1 cellular context compared by ENCODE assay signal in the genomic region with DNA sequence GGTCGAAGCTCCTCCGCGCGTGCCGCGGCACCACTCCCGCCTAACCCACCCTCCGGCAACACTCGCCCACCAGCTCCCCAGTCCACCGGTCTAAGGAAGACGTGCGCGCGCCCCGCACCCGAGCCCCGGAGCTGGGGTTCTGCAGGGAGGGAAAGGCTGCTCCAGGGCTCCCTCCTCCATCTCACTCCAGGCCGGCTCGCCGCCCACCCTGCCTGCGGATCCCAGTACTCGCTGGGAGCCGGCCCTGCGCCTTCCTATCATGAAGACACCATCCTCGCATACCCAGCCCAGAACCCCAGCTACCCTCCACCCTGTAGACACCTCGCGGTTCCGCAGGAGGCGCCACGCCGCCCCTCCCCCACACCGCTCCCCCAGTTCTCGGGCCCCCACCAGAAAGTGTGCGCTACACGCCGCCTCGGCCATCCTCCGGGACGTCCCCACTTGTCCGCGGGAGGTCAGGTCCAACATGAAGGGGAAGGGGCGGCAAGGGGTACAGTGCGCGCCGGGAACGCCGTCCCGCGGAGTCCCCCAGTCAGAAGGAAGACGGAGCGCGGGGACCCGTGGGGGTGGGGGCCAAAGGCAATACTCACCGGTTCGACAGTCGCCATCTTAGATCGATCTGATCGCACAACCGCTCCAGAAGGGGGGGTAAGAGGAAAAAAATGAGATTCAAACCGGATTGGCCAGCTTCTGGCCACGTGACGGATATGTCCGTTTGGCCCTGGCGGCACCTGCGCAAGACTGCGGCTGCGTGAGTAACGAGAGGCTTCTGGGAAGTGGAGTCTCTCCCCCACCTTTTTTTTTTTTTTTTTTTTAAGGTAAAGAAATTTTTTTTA.
TF ChIP-seq lines count a peak whose summit lies in the region.

A gene with protein sequence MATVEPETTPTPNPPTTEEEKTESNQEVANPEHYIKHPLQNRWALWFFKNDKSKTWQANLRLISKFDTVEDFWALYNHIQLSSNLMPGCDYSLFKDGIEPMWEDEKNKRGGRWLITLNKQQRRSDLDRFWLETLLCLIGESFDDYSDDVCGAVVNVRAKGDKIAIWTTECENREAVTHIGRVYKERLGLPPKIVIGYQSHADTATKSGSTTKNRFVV (minus strand): TSS at position 629 of the 836 bp plus-strand sequence. CDS start 21 bp downstream, at position 608.

TF ChIP-seq in HepG2, 621 proteins besides CTCF, POLR2A, EP300 and RAD21 (continued from another document and continues in another):
- TF ChIP-seq, protein P1, sequence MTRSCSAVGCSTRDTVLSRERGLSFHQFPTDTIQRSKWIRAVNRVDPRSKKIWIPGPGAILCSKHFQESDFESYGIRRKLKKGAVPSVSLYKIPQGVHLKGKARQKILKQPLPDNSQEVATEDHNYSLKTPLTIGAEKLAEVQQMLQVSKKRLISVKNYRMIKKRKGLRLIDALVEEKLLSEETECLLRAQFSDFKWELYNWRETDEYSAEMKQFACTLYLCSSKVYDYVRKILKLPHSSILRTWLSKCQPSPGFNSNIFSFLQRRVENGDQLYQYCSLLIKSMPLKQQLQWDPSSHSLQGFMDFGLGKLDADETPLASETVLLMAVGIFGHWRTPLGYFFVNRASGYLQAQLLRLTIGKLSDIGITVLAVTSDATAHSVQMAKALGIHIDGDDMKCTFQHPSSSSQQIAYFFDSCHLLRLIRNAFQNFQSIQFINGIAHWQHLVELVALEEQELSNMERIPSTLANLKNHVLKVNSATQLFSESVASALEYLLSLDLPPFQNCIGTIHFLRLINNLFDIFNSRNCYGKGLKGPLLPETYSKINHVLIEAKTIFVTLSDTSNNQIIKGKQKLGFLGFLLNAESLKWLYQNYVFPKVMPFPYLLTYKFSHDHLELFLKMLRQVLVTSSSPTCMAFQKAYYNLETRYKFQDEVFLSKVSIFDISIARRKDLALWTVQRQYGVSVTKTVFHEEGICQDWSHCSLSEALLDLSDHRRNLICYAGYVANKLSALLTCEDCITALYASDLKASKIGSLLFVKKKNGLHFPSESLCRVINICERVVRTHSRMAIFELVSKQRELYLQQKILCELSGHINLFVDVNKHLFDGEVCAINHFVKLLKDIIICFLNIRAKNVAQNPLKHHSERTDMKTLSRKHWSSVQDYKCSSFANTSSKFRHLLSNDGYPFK (CRISPR knock-in tag; IDR thresholded peaks at IDR 0.05; ENCODE audit: borderline replicate concordance) = no peak
- TF ChIP-seq ZNF788 (CRISPR knock-in tag; IDR thresholded peaks at IDR 0.05; ENCODE audit: borderline replicate concordance) (peak; percentile 53; the same call in 1 of the 2 replicates), TOE1 (CRISPR knock-in tag; IDR thresholded peaks at IDR 0.05) (no peak), ZFP90 (CRISPR knock-in tag; IDR thresholded peaks at IDR 0.05; ENCODE audit: borderline replicate concordance) (peak; percentile 84; the same call in 1 of the 2 replicates), ZNF619 (CRISPR knock-in tag; IDR thresholded peaks at IDR 0.05) (no peak), ZBTB3 (CRISPR knock-in tag; IDR thresholded peaks at IDR 0.05; ENCODE audit: borderline replicate concordance, low read depth) (no peak), KAT8 (CRISPR knock-in tag; IDR thresholded peaks at IDR 0.05) (peak; percentile 59; the same call in 1 of the 2 replicates), BRD4 (CRISPR knock-in tag; IDR thresholded peaks at IDR 0.05) (peak; percentile 57; the same call in 1 of the 2 replicates), ZNF572 (CRISPR knock-in tag; IDR thresholded peaks at IDR 0.05) (no peak), ZNF136 (CRISPR knock-in tag; IDR thresholded peaks at IDR 0.05; ENCODE audit: low read depth) (0 out of 2 replicates have a peak, but pooled peaks have one; percentile 14), KLF13 (CRISPR knock-in tag; IDR thresholded peaks at IDR 0.05) (no peak), KMT2A (CRISPR knock-in tag; IDR thresholded peaks at IDR 0.05) (peak; percentile 53; the same call in 1 of the 2 replicates), RNF2 (conservative IDR thresholded peaks at IDR 0.05; ENCODE audit: low read depth) (no peak), HNRNPH1 (optimal IDR thresholded peaks at IDR 0.05; ENCODE audit: low read depth, low read length) (no peak), ZNF3 (CRISPR knock-in tag; IDR thresholded peaks at IDR 0.05) (no peak), NFE2L1 (CRISPR knock-in tag; IDR thresholded peaks at IDR 0.05; ENCODE audit: borderline replicate concordance) (no peak), IRX3 (CRISPR knock-in tag; IDR thresholded peaks at IDR 0.05; ENCODE audit: borderline replicate concordance, low read depth) (peak; percentile 49), YEATS4 (CRISPR knock-in tag; IDR thresholded peaks at IDR 0.05; ENCODE audit: borderline replicate concordance) (peak; percentile 86), ZNF777 (CRISPR knock-in tag; IDR thresholded peaks at IDR 0.05) (peak; percentile 51), MZF1 (CRISPR knock-in tag; IDR thresholded peaks at IDR 0.05; ENCODE audit: borderline replicate concordance) (peak; percentile 88; the same call in 1 of the 2 replicates), ZFP1 (CRISPR knock-in tag; IDR thresholded peaks at IDR 0.05) (no peak), MTA3 (CRISPR knock-in tag; IDR thresholded peaks at IDR 0.05) (no peak), CREM (IDR thresholded peaks at IDR 0.05) (peak; percentile 72), CREM (CRISPR knock-in tag; IDR thresholded peaks at IDR 0.05) (no peak), SP4 (CRISPR knock-in tag; IDR thresholded peaks at IDR 0.05) (no peak), ZFP62 (CRISPR knock-in tag; IDR thresholded peaks at IDR 0.05) (no peak), THYN1 (CRISPR knock-in tag; IDR thresholded peaks at IDR 0.05; ENCODE audit: borderline replicate concordance, low read depth) (no peak)
- TF ChIP-seq, protein P2, sequence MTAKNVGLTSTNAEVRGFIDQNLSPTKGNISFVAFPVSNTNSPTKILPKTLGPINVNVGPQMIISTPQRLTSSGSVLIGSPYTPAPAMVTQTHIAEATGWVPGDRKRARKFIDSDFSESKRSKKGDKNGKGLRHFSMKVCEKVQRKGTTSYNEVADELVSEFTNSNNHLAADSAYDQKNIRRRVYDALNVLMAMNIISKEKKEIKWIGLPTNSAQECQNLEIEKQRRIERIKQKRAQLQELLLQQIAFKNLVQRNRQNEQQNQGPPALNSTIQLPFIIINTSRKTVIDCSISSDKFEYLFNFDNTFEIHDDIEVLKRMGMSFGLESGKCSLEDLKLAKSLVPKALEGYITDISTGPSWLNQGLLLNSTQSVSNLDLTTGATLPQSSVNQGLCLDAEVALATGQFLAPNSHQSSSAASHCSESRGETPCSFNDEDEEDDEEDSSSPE (CRISPR knock-in tag; IDR thresholded peaks at IDR 0.05) = peak; percentile 11; the same call in 1 of the 2 replicates
- TF ChIP-seq, protein P3, sequence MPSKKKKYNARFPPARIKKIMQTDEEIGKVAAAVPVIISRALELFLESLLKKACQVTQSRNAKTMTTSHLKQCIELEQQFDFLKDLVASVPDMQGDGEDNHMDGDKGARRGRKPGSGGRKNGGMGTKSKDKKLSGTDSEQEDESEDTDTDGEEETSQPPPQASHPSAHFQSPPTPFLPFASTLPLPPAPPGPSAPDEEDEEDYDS (CRISPR knock-in tag; IDR thresholded peaks at IDR 0.05) = peak; percentile 87
- TF ChIP-seq, protein P4, sequence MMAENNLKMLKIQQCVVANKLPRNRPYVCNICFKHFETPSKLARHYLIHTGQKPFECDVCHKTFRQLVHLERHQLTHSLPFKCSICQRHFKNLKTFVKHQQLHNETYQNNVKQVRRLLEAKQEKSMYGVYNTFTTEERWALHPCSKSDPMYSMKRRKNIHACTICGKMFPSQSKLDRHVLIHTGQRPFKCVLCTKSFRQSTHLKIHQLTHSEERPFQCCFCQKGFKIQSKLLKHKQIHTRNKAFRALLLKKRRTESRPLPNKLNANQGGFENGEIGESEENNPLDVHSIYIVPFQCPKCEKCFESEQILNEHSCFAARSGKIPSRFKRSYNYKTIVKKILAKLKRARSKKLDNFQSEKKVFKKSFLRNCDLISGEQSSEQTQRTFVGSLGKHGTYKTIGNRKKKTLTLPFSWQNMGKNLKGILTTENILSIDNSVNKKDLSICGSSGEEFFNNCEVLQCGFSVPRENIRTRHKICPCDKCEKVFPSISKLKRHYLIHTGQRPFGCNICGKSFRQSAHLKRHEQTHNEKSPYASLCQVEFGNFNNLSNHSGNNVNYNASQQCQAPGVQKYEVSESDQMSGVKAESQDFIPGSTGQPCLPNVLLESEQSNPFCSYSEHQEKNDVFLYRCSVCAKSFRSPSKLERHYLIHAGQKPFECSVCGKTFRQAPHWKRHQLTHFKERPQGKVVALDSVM (CRISPR knock-in tag; IDR thresholded peaks at IDR 0.05) = 0 out of 2 replicates have a peak, but pooled peaks have one; percentile 34
- TF ChIP-seq, protein P5, sequence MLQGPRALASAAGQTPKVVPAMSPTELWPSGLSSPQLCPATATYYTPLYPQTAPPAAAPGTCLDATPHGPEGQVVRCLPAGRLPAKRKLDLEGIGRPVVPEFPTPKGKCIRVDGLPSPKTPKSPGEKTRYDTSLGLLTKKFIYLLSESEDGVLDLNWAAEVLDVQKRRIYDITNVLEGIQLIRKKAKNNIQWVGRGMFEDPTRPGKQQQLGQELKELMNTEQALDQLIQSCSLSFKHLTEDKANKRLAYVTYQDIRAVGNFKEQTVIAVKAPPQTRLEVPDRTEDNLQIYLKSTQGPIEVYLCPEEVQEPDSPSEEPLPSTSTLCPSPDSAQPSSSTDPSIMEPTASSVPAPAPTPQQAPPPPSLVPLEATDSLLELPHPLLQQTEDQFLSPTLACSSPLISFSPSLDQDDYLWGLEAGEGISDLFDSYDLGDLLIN (CRISPR knock-in tag; IDR thresholded peaks at IDR 0.05; ENCODE audit: borderline replicate concordance) = no peak
- TF ChIP-seq, protein P6, sequence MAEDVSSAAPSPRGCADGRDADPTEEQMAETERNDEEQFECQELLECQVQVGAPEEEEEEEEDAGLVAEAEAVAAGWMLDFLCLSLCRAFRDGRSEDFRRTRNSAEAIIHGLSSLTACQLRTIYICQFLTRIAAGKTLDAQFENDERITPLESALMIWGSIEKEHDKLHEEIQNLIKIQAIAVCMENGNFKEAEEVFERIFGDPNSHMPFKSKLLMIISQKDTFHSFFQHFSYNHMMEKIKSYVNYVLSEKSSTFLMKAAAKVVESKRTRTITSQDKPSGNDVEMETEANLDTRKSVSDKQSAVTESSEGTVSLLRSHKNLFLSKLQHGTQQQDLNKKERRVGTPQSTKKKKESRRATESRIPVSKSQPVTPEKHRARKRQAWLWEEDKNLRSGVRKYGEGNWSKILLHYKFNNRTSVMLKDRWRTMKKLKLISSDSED (CRISPR knock-in tag; IDR thresholded peaks at IDR 0.05) = no peak
- TF ChIP-seq, protein P7, sequence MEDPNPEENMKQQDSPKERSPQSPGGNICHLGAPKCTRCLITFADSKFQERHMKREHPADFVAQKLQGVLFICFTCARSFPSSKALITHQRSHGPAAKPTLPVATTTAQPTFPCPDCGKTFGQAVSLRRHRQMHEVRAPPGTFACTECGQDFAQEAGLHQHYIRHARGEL (CRISPR knock-in tag; IDR thresholded peaks at IDR 0.05) = no peak
- TF ChIP-seq, protein P8, sequence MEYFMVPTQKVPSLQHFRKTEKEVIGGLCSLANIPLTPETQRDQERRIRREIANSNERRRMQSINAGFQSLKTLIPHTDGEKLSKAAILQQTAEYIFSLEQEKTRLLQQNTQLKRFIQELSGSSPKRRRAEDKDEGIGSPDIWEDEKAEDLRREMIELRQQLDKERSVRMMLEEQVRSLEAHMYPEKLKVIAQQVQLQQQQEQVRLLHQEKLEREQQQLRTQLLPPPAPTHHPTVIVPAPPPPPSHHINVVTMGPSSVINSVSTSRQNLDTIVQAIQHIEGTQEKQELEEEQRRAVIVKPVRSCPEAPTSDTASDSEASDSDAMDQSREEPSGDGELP (IDR thresholded peaks at IDR 0.05; ENCODE audit: borderline replicate concordance, low read depth) = no peak
- TF ChIP-seq, protein P9, sequence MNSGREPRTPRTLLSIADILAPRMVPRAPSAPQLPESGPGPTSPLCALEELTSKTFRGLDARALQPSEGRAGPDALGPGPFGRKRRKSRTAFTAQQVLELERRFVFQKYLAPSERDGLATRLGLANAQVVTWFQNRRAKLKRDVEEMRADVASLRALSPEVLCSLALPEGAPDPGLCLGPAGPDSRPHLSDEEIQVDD (CRISPR knock-in tag; IDR thresholded peaks at IDR 0.05; ENCODE audit: borderline replicate concordance) = no peak
- TF ChIP-seq, protein P10, sequence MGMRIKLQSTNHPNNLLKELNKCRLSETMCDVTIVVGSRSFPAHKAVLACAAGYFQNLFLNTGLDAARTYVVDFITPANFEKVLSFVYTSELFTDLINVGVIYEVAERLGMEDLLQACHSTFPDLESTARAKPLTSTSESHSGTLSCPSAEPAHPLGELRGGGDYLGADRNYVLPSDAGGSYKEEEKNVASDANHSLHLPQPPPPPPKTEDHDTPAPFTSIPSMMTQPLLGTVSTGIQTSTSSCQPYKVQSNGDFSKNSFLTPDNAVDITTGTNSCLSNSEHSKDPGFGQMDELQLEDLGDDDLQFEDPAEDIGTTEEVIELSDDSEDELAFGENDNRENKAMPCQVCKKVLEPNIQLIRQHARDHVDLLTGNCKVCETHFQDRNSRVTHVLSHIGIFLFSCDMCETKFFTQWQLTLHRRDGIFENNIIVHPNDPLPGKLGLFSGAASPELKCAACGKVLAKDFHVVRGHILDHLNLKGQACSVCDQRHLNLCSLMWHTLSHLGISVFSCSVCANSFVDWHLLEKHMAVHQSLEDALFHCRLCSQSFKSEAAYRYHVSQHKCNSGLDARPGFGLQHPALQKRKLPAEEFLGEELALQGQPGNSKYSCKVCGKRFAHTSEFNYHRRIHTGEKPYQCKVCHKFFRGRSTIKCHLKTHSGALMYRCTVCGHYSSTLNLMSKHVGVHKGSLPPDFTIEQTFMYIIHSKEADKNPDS (CRISPR knock-in tag; IDR thresholded peaks at IDR 0.05) = no peak
- TF ChIP-seq, protein P11, sequence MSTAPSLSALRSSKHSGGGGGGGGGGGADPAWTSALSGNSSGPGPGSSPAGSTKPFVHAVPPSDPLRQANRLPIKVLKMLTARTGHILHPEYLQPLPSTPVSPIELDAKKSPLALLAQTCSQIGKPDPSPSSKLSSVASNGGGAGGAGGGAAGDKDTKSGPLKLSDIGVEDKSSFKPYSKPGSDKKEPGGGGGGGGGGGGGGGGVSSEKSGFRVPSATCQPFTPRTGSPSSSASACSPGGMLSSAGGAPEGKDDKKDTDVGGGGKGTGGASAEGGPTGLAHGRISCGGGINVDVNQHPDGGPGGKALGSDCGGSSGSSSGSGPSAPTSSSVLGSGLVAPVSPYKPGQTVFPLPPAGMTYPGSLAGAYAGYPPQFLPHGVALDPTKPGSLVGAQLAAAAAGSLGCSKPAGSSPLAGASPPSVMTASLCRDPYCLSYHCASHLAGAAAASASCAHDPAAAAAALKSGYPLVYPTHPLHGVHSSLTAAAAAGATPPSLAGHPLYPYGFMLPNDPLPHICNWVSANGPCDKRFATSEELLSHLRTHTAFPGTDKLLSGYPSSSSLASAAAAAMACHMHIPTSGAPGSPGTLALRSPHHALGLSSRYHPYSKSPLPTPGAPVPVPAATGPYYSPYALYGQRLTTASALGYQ (CRISPR knock-in tag; IDR thresholded peaks at IDR 0.05) = no peak
- TF ChIP-seq, protein P12, sequence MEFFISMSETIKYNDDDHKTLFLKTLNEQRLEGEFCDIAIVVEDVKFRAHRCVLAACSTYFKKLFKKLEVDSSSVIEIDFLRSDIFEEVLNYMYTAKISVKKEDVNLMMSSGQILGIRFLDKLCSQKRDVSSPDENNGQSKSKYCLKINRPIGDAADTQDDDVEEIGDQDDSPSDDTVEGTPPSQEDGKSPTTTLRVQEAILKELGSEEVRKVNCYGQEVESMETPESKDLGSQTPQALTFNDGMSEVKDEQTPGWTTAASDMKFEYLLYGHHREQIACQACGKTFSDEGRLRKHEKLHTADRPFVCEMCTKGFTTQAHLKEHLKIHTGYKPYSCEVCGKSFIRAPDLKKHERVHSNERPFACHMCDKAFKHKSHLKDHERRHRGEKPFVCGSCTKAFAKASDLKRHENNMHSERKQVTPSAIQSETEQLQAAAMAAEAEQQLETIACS (CRISPR knock-in tag; IDR thresholded peaks at IDR 0.05) = 0 out of 2 replicates have a peak, but pooled peaks have one; percentile 14
- TF ChIP-seq, protein P13, sequence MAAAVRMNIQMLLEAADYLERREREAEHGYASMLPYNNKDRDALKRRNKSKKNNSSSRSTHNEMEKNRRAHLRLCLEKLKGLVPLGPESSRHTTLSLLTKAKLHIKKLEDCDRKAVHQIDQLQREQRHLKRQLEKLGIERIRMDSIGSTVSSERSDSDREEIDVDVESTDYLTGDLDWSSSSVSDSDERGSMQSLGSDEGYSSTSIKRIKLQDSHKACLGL (CRISPR knock-in tag; IDR thresholded peaks at IDR 0.05) = no peak; the same call in 1 of the 2 replicates
